14 cellular contexts compared by ENCODE assay signal in the genomic region with DNA sequence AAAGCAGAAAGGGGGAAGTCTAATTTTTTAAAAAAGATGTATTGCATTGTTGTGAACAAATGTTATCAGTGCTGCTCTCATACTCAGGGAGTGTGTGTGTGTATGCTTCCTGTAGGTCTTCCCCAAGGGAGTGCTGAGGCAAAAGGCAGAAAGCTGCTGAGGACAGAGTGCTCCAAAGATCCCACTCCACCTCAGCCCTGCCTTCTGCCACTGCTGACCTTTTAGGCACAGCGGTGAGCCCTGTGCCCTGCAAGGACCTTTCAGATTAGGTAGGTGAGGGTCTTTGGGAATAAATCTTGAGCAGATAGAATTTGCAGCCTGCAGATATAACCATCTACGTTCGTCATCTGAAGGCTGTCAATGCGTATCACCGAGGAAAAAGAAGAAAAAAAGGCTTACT.
DNase-seq lines count a peak whose midpoint lies in the region; ATAC-seq, FAIRE-seq and TF ChIP-seq lines count a peak whose summit lies in the region.
"Had no signal": no experiment of that assay in that cellular context is flagged by ENCODE, and none has a peak within 500 bp of the region (broad histone marks: within the 10 kb centered on the region; RNA-seq: fewer than 3 reads in every experiment).

No MANE protein-coding gene starts in this region.

- H3K27ac ChIP-seq in H9 (ENCODE audit: insufficient read length, low read depth, low read length) (peak overlapping the region; percentile 97), iPS-18a (ENCODE audit: low read length) (peak overlapping the region; percentile 73), smooth muscle cell (ENCODE audit: low read depth) (no peak overlapping the region), pancreas (no peak overlapping the region), testis (no peak overlapping the region)
- H3K27ac ChIP-seq: HL-60, KMS-11 had no signal

- no peak for TF ChIP-seq CTCF in H9 (conservative IDR thresholded peaks at IDR 0.05)
- TF ChIP-seq CTCF in WTC11 (IDR thresholded peaks at IDR 0.05), result no peak
- TF ChIP-seq CTCF in smooth muscle cell (IDR thresholded peaks at IDR 0.05; ENCODE audit: borderline replicate concordance, insufficient read depth, poor library complexity, severe bottlenecking), result no peak
- no peak for TF ChIP-seq CTCF in pancreas (IDR thresholded peaks at IDR 0.05)
- no peak for TF ChIP-seq CTCF in testis (IDR thresholded peaks at IDR 0.05)

- no peak overlapping the region for H4K8ac ChIP-seq in H9 (replicated peaks; ENCODE audit: insufficient read length, low read depth, low read length)

- H3K27ac Mint-ChIP-seq in H9, result peak overlapping the region; percentile 83 to 100 (median 96); a peak in 6 of 7 replicates
- peak overlapping the region; percentile 96 for H3K27ac Mint-ChIP-seq in WTC11

- no peak overlapping the region for H3K23ac ChIP-seq in H9 (ENCODE audit: insufficient read length, low read depth, low read length)

- no peak overlapping the region for H3K56ac ChIP-seq in H9 (ENCODE audit: insufficient read length, low read depth, low read length)

- H2BK5ac ChIP-seq in H9 (ENCODE audit: insufficient read length, low read length), result peak overlapping the region; percentile 88

- no peaks in the 10 kb centered on the region for H3K9me3 Mint-ChIP-seq in H9
- no peaks in the 10 kb centered on the region for H3K9me3 Mint-ChIP-seq in WTC11

- H3K4me2 ChIP-seq in H9 (ENCODE audit: insufficient read depth, insufficient read length, low read length) (peak overlapping the region; percentile 55), smooth muscle cell (peak overlapping the region; percentile 68)
- H3K4me2 ChIP-seq: KMS-11 had no signal

- intact Hi-C loops in pancreas (cut with DNase I), result no loop called here
- intact Hi-C loops in testis (cut with DNase I; ENCODE audit: low total_unique reads), result no loop called here

- no peaks in the 10 kb centered on the region for H3F3A ChIP-seq in smooth muscle cell (ENCODE audit: low read depth)

- H3K9ac ChIP-seq in H9 (ENCODE audit: extremely low read depth, insufficient read length, low read length) (peak overlapping the region; percentile 28), iPS-18a (ENCODE audit: low read length) (peak overlapping the region; percentile 55), smooth muscle cell (ENCODE audit: low read depth) (no peak overlapping the region)
- H3K9ac ChIP-seq: KMS-11 had no signal

- H2BK15ac ChIP-seq in H9 (ENCODE audit: low read depth, low read length), result no peak overlapping the region

- CTCF ChIA-PET in WTC11 (lab: Charles Lee), result no interaction called here

- no peaks in the 10 kb centered on the region for H3K27me3 ChIP-seq in H9 (ENCODE audit: insufficient read depth, low read length)
- H3K27me3 ChIP-seq in iPS-18a (ENCODE audit: control insufficient read depth, insufficient read depth, low read length), result no peaks in the 10 kb centered on the region
- H3K27me3 ChIP-seq in smooth muscle cell (ENCODE audit: low read depth), result no peaks in the 10 kb centered on the region
- H3K27me3 ChIP-seq in pancreas, result peaks cover 0 to 12% (median 0%) of the 10 kb centered on the region in 4 donors
- no peaks in the 10 kb centered on the region for H3K27me3 ChIP-seq in testis

- no peaks in the 10 kb centered on the region for H3K79me1 ChIP-seq in H9 (ENCODE audit: insufficient read depth, low read depth, low read length, poor library complexity, severe bottlenecking)

- H3K36me3 Mint-ChIP-seq in H9 (ENCODE audit: insufficient read depth in 1 of 3, low read depth in 3 of 3), result no peaks in the 10 kb centered on the region
- no peaks in the 10 kb centered on the region for H3K36me3 Mint-ChIP-seq in WTC11

- no peaks in the 10 kb centered on the region for H3K23me2 ChIP-seq in H9 (ENCODE audit: insufficient read length, low read depth, low read length, poor library complexity, severe bottlenecking)

- peak; percentile 63 for DNase-seq in H9
- DNase-seq in WTC11 (ENCODE audit: low spot score), result peak; percentile 50
- no peak for DNase-seq in smooth muscle cell (lab: John Stamatoyannopoulos, UW; ENCODE audit: unreplicated experiment)
- DNase-seq in pancreas, result no peak
- no peak for DNase-seq in putamen (ENCODE audit: low spot score)
- DNase-seq in testis, result no peak
- DNase-seq: C1 segment of cervical spinal cord, DMS153, EL, NCI-H2029 treated with DMSO at 0.1 percent for 48 hours, RPMI8226 had no signal

- H3K79me2 ChIP-seq in H9 (ENCODE audit: insufficient read depth, low read length) (no peaks in the 10 kb centered on the region), smooth muscle cell (ENCODE audit: low read depth) (no peaks in the 10 kb centered on the region)

- H3K4ac ChIP-seq in H9 (ENCODE audit: low read depth, low read length), result no peak overlapping the region

- H4K5ac ChIP-seq in H9 (ENCODE audit: insufficient read length, low read depth, low read length), result no peak overlapping the region

- POLR2A ChIA-PET in WTC11 (lab: Charles Lee), result no interaction called here

- H3K14ac ChIP-seq in H9 (ENCODE audit: insufficient read depth, low read length), result no peak overlapping the region

- H3K4me1 ChIP-seq in H9 (ENCODE audit: insufficient read depth, low read length) (peaks cover 19% of the 10 kb centered on the region), iPS-18a (ENCODE audit: control insufficient read depth, low read depth, low read length) (peaks cover 85% of the 10 kb centered on the region), smooth muscle cell (ENCODE audit: low read depth) (peaks cover 61% of the 10 kb centered on the region), pancreas (no peaks in the 10 kb centered on the region), testis (no peaks in the 10 kb centered on the region)

- peak overlapping the region; percentile 61 for H3K18ac ChIP-seq in H9 (ENCODE audit: insufficient read length, low read depth, low read length)

- H3K27me3 Mint-ChIP-seq in H9 (ENCODE audit: low read depth) (no peaks in the 10 kb centered on the region), WTC11 (ENCODE audit: low read depth) (no peaks in the 10 kb centered on the region)

- peak overlapping the region; percentile 8 for H2BK12ac ChIP-seq in H9 (ENCODE audit: insufficient read length, low read depth, low read length)

- no peak overlapping the region for H4K91ac ChIP-seq in H9 (ENCODE audit: insufficient read length, low read depth, low read length)

- no peak overlapping the region for H2BK120ac ChIP-seq in H9 (ENCODE audit: low read depth, low read length, poor library complexity, severe bottlenecking)

- H2BK20ac ChIP-seq in H9 (ENCODE audit: low read depth, low read length, poor library complexity, severe bottlenecking), result no peak overlapping the region

- H2AK5ac ChIP-seq in H9 (ENCODE audit: insufficient read length, low read length), result no peak overlapping the region

- H2AFZ ChIP-seq in H9 (ENCODE audit: low read length) (no peak overlapping the region), smooth muscle cell (ENCODE audit: low read depth) (no peak overlapping the region)

- H3K9me3 ChIP-seq in H9 (ENCODE audit: control insufficient read depth, low read depth, low read length), result no peaks in the 10 kb centered on the region
- H3K9me3 ChIP-seq in iPS-18a (ENCODE audit: control insufficient read depth, low read depth, low read length), result no peaks in the 10 kb centered on the region
- no peaks in the 10 kb centered on the region for H3K9me3 ChIP-seq in smooth muscle cell (replicated peaks; ENCODE audit: low read depth)
- H3K9me3 ChIP-seq in pancreas, result no peaks in the 10 kb centered on the region
- H3K9me3 ChIP-seq in testis, result no peaks in the 10 kb centered on the region

- H3T11ph ChIP-seq in H9 (ENCODE audit: low read length), result no peak overlapping the region

- peak; percentile 68 for ATAC-seq in WTC11
- ATAC-seq in pancreas, result no peak

- peak overlapping the region; percentile 26 for H3K4me3 ChIP-seq in iPS-18a (ENCODE audit: low read length)
- H3K4me3 ChIP-seq in smooth muscle cell, result no peak overlapping the region
- no peak overlapping the region for H3K4me3 ChIP-seq in pancreas
- no peak overlapping the region for H3K4me3 ChIP-seq in testis

- H3K36me3 ChIP-seq in iPS-18a (ENCODE audit: control insufficient read depth, low read depth, low read length) (no peaks in the 10 kb centered on the region), smooth muscle cell (ENCODE audit: low read depth) (no peaks in the 10 kb centered on the region), pancreas (no peaks in the 10 kb centered on the region), testis (ENCODE audit: low read depth, missing control alignments) (no peaks in the 10 kb centered on the region)

- WGBS in H9 (ENCODE audit: extremely low coverage, insufficient read length, low lambda C conversion rate), result no CpG with 5 or more reads among the region's 5 CpGs
- WGBS in smooth muscle cell (ENCODE audit: low lambda C conversion rate), result 21% methylated on average over 5 of the region's 5 CpGs
- 37 to 40% methylated on average over 5 of the region's 5 CpGs for WGBS in pancreas, 2 donors
- 44 to 59% methylated on average over 5 of the region's 5 CpGs for whole genome bisulfite sequencing in testis, 2 donors

- peaks cover 70 to 71% of the 10 kb centered on the region in 2 experiments for H3K4me1 Mint-ChIP-seq in H9
- peaks cover 77% of the 10 kb centered on the region for H3K4me1 Mint-ChIP-seq in WTC11

- TF ChIP-seq POLR2A in testis (IDR thresholded peaks at IDR 0.05), result no peak

- H3K4me3 Mint-ChIP-seq in H9 (peak overlapping the region; percentile 21 to 74), WTC11 (peak overlapping the region; percentile 50)

- FAIRE-seq in pancreas (lab: Jason Lieb, UNC), result no peak

- no peaks in the 10 kb centered on the region for H4K20me1 ChIP-seq in H9 (ENCODE audit: control insufficient read depth, insufficient read depth, insufficient read length)
- H4K20me1 ChIP-seq in smooth muscle cell (ENCODE audit: low read depth), result no peaks in the 10 kb centered on the region

TF ChIP-seq in WTC11, 78 proteins besides CTCF, POLR2A, EP300 and RAD21 (continues in another document):
- TF ChIP-seq GABPB1 (CRISPR knock-in tag; IDR thresholded peaks at IDR 0.05) (no peak), ZNF121 (CRISPR knock-in tag; IDR thresholded peaks at IDR 0.05) (no peak), ZNF232 (CRISPR knock-in tag; IDR thresholded peaks at IDR 0.05) (no peak)
- TF ChIP-seq, protein P1, sequence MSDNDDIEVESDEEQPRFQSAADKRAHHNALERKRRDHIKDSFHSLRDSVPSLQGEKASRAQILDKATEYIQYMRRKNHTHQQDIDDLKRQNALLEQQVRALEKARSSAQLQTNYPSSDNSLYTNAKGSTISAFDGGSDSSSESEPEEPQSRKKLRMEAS (CRISPR knock-in tag; IDR thresholded peaks at IDR 0.05), result no peak

Comparison
In these comparisons a context has a peak if more than half of its experiments do, and no peak if none do; other contexts are left out.
1. DNase-seq: peak in H9 (single experiment) and WTC11 (single experiment); none in smooth muscle cell (single experiment), pancreas (0 of 6), putamen (single experiment) and testis (single experiment).
2. H3K27ac ChIP-seq: peak in H9 (single experiment) and iPS-18a (single experiment); none in smooth muscle cell (single experiment), pancreas (0 of 4) and testis (0 of 2).